In genomic region chr2:134717706-134718094, GRCh38 we compare ENCODE assay signal across 8 cellular contexts. TPM values are rescaled to one million over a fixed set of nuclear protein-coding genes. Genes with fewer than 3 reads are reported as not detected.
DNase-seq lines count a peak whose midpoint lies in the region; ATAC-seq lines count a peak whose summit lies in the region.

No MANE protein-coding gene starts in this region.

- peaks cover 69% of the 10 kb centered on the region for H3K27me3 ChIP-seq in iPS-18a (ENCODE audit: control insufficient read depth, insufficient read depth, low read length)

- H3K27me3 Mint-ChIP-seq in T-helper 1 cell treated with Interleukin-12 subunit alpha and Interleukin-12 subunit beta and Interleukin-4 antibody, amounts not matched to agents 30 μg/mL and 1 μg/mL, for 36 hours (ENCODE audit: low read depth) = peaks cover 78% of the 10 kb centered on the region
- peaks cover 46% of the 10 kb centered on the region for H3K27me3 Mint-ChIP-seq in activated CD4-positive, alpha-beta memory T cell treated with anti-CD3 and anti-CD28 coated beads for 36 hours

- no peaks in the 10 kb centered on the region for H3K9me3 Mint-ChIP-seq in T-helper 1 cell treated with Interleukin-12 subunit alpha and Interleukin-12 subunit beta and Interleukin-4 antibody, amounts not matched to agents 30 μg/mL and 1 μg/mL, for 36 hours
- H3K9me3 Mint-ChIP-seq in activated CD4-positive, alpha-beta memory T cell treated with anti-CD3 and anti-CD28 coated beads for 36 hours = no peaks in the 10 kb centered on the region
- H3K9me3 Mint-ChIP-seq in stimulated activated effector memory CD8-positive, alpha-beta T cell treated with anti-CD3 and anti-CD28 coated beads, Interleukin-12 subunit alpha, Interleukin-12 subunit beta, amount 100 ng/mL, for 72 hours = no peaks in the 10 kb centered on the region

- no peaks in the 10 kb centered on the region for H3K9me3 ChIP-seq in iPS-18a (ENCODE audit: control insufficient read depth, low read depth, low read length)

- POLR2A ChIA-PET in activated CD4-positive, alpha-beta memory T cell treated with anti-CD3 and anti-CD28 coated beads for 36 hours (lab: Charles Lee) = no interaction called here

- peaks cover 8% of the 10 kb centered on the region for H3K4me1 ChIP-seq in iPS-18a (ENCODE audit: control insufficient read depth, low read depth, low read length)

- H3K27ac ChIP-seq in iPS-18a (ENCODE audit: low read length) = no peak overlapping the region

- no peak overlapping the region for H3K27ac Mint-ChIP-seq in T-helper 1 cell treated with Interleukin-12 subunit alpha and Interleukin-12 subunit beta and Interleukin-4 antibody, amounts not matched to agents 30 μg/mL and 1 μg/mL, for 36 hours
- H3K27ac Mint-ChIP-seq in activated CD4-positive, alpha-beta memory T cell treated with anti-CD3 and anti-CD28 coated beads for 36 hours = no peak overlapping the region
- H3K27ac Mint-ChIP-seq in stimulated activated effector memory CD8-positive, alpha-beta T cell treated with anti-CD3 and anti-CD28 coated beads, Interleukin-12 subunit alpha, Interleukin-12 subunit beta, amount 100 ng/mL, for 72 hours = no peak overlapping the region

- no peak for DNase-seq in T-helper 1 cell
- DNase-seq in activated CD4-positive, alpha-beta memory T cell treated with anti-CD3 and anti-CD28 coated beads for 36 hours = no peak
- DNase-seq in stimulated activated effector memory CD8-positive, alpha-beta T cell treated with anti-CD3 and anti-CD28 coated beads, Interleukin-12 subunit alpha, Interleukin-12 subunit beta, amount 100 ng/mL, for 72 hours (ENCODE audit: low spot score in 2 of 2) = no peak
- DNase-seq in activated CD4-positive, alpha-beta T cell treated with anti-CD3 and anti-CD28 coated beads, Interleukin-2, amount 50 U/mL, for 4 hours = no peak

- H3K9ac ChIP-seq in iPS-18a (ENCODE audit: low read length) = no peak overlapping the region

- no peak for ATAC-seq in stimulated activated effector memory CD8-positive, alpha-beta T cell treated with anti-CD3 and anti-CD28 coated beads, Interleukin-12 subunit alpha, Interleukin-12 subunit beta, amount 100 ng/mL, for 72 hours
- ATAC-seq in GM18498 (IDR thresholded peaks at IDR 0.05; ENCODE audit: unreplicated experiment) (no peak), GM18861 (IDR thresholded peaks at IDR 0.05; ENCODE audit: unreplicated experiment) (no peak)

- no peaks in the 10 kb centered on the region for H3K36me3 Mint-ChIP-seq in T-helper 1 cell treated with Interleukin-12 subunit alpha and Interleukin-12 subunit beta and Interleukin-4 antibody, amounts not matched to agents 30 μg/mL and 1 μg/mL, for 36 hours (ENCODE audit: low read depth)
- H3K36me3 Mint-ChIP-seq in activated CD4-positive, alpha-beta memory T cell treated with anti-CD3 and anti-CD28 coated beads for 36 hours = no peaks in the 10 kb centered on the region
- no peaks in the 10 kb centered on the region for H3K36me3 Mint-ChIP-seq in stimulated activated effector memory CD8-positive, alpha-beta T cell treated with anti-CD3 and anti-CD28 coated beads, Interleukin-12 subunit alpha, Interleukin-12 subunit beta, amount 100 ng/mL, for 72 hours

- H3K4me3 ChIP-seq in iPS-18a (ENCODE audit: low read length) = peak overlapping the region; percentile 57

- CTCF ChIA-PET in activated CD4-positive, alpha-beta memory T cell treated with anti-CD3 and anti-CD28 coated beads for 36 hours (lab: Charles Lee) = interaction anchor here (1.5 kb wide), 1 partner anchor 266 kb away, joined by 3 read pairs; no protein-coding TSS in a partner anchor

- H3K36me3 ChIP-seq in iPS-18a (ENCODE audit: control insufficient read depth, low read depth, low read length) = no peaks in the 10 kb centered on the region

- H3K4me3 Mint-ChIP-seq in T-helper 1 cell treated with Interleukin-12 subunit alpha and Interleukin-12 subunit beta and Interleukin-4 antibody, amounts not matched to agents 30 μg/mL and 1 μg/mL, for 36 hours = peak overlapping the region; percentile 64
- H3K4me3 Mint-ChIP-seq in activated CD4-positive, alpha-beta memory T cell treated with anti-CD3 and anti-CD28 coated beads for 36 hours = peak overlapping the region; percentile 32
- peak overlapping the region; percentile 69 for H3K4me3 Mint-ChIP-seq in stimulated activated effector memory CD8-positive, alpha-beta T cell treated with anti-CD3 and anti-CD28 coated beads, Interleukin-12 subunit alpha, Interleukin-12 subunit beta, amount 100 ng/mL, for 72 hours

- H3K4me1 Mint-ChIP-seq in T-helper 1 cell treated with Interleukin-12 subunit alpha and Interleukin-12 subunit beta and Interleukin-4 antibody, amounts not matched to agents 30 μg/mL and 1 μg/mL, for 36 hours (ENCODE audit: low read depth) = peaks cover 17% of the 10 kb centered on the region
- peaks cover 25% of the 10 kb centered on the region for H3K4me1 Mint-ChIP-seq in activated CD4-positive, alpha-beta memory T cell treated with anti-CD3 and anti-CD28 coated beads for 36 hours (ENCODE audit: low read depth)
- peaks cover 28% of the 10 kb centered on the region for H3K4me1 Mint-ChIP-seq in stimulated activated effector memory CD8-positive, alpha-beta T cell treated with anti-CD3 and anti-CD28 coated beads, Interleukin-12 subunit alpha, Interleukin-12 subunit beta, amount 100 ng/mL, for 72 hours

- intact Hi-C loops in activated CD4-positive, alpha-beta memory T cell treated with anti-CD3 and anti-CD28 coated beads for 36 hours (cut with micrococcal nuclease) = no loop called here

RNA-seq across cellular contexts. Expression of gene TMEM163, which starts 1.1 kb away (rescaled TPM):
- total RNA-seq in activated CD4-positive, alpha-beta memory T cell treated with anti-CD3 and anti-CD28 coated beads for 36 hours = under 1 TPM in 1 of 2 experiments, not detected in 1; 0.12 TPM
